ENCODE assay signal across 1 cellular context in genomic region chr4:41472098-41472497, GRCh38.
TF ChIP-seq lines count a peak whose summit lies in the region.

No MANE protein-coding gene starts in this region.

TF ChIP-seq in GM23338, 12 proteins besides CTCF, POLR2A, EP300 and RAD21 (continued from another document):
- TF ChIP-seq POLR2AphosphoS5 (IDR thresholded peaks at IDR 0.05; ENCODE audit: low read depth) (no peak), ZNF114 (CRISPR knock-in tag; IDR thresholded peaks at IDR 0.05) (no peak), ZNF331 (CRISPR knock-in tag; IDR thresholded peaks at IDR 0.05; ENCODE audit: low read depth) (no peak), REST (IDR thresholded peaks at IDR 0.05; ENCODE audit: unreplicated experiment) (no peak)
